In the genomic region with DNA sequence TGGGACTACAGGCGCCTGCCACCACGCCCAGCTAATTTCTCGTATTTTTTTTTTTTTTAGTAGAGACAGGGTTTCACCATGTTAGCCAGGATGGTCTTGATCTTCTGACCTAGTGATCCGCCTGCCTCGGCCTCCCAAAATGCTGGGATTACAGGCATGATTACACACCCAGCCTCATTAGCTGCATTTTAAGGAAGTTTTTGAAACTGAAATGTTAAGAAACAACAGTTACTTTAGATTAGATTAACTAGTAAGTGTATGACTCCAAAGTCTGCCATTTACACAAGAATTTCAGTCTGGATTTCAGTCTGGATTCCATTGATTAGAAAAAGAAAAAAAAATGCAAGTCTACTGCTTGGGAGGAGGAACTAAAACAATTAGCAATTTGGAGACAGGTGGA, we compare ENCODE assay signal across 17 cellular contexts. TPM values are rescaled to one million over a fixed set of nuclear protein-coding genes. Genes with fewer than 3 reads are reported as not detected.
A peak's percentile ranks its signal among the peaks of the same experiment; 100 is the strongest.
DNase-seq lines count a peak whose midpoint lies in the region; ATAC-seq, FAIRE-seq and TF ChIP-seq lines count a peak whose summit lies in the region.
"Had no signal": no experiment of that assay in that cellular context is flagged by ENCODE, and none has a peak within 500 bp of the region (broad histone marks: within the 10 kb centered on the region; RNA-seq: fewer than 3 reads in every experiment).

No MANE protein-coding gene starts in this region.

- no peak overlapping the region for H3K4me3 ChIP-seq in astrocyte (ENCODE audit: insufficient read depth, low read depth, low read length)
- H3K4me3 ChIP-seq in trophoblast cell (ENCODE audit: low read depth, low read length), result no peak overlapping the region
- H3K4me3 ChIP-seq: HAP-1 had no signal

- H3K36me3 Mint-ChIP-seq in activated naive CD8-positive, alpha-beta T cell treated with anti-CD3 and anti-CD28 coated beads, Interleukin-2, amount 50 U/mL, for 24 hours (ENCODE audit: low read depth), result peaks cover 24% of the 10 kb centered on the region
- peaks cover 15% of the 10 kb centered on the region for H3K36me3 Mint-ChIP-seq in activated naive CD8-positive, alpha-beta T cell treated with anti-CD3 and anti-CD28 coated beads for 36 hours
- H3K36me3 Mint-ChIP-seq in astrocyte (ENCODE audit: low read depth, unreplicated experiment), result peaks cover 8% of the 10 kb centered on the region

- no peak overlapping the region for H4K12ac ChIP-seq in trophoblast cell (ENCODE audit: low read depth, low read length)

- H3K9me3 ChIP-seq in astrocyte (ENCODE audit: insufficient read depth, low read depth, low read length) (no peaks in the 10 kb centered on the region), trophoblast cell (ENCODE audit: insufficient read depth, low read depth, low read length) (no peaks in the 10 kb centered on the region)
- H3K9me3 ChIP-seq: HAP-1 had no signal

- H3K18ac ChIP-seq in trophoblast cell (ENCODE audit: low read length), result no peak overlapping the region

- no peak for ATAC-seq in activated naive CD8-positive, alpha-beta T cell treated with anti-CD3 and anti-CD28 coated beads, Interleukin-2, amount 50 U/mL, for 24 hours
- no peak for ATAC-seq in GM21390 (IDR thresholded peaks at IDR 0.05; ENCODE audit: unreplicated experiment)

- DNase-seq in activated naive CD8-positive, alpha-beta T cell treated with anti-CD3 and anti-CD28 coated beads, Interleukin-2, amount 50 U/mL, for 24 hours, result no peak
- DNase-seq in activated naive CD8-positive, alpha-beta T cell treated with anti-CD3 and anti-CD28 coated beads for 36 hours, result no peak
- DNase-seq in astrocyte (ENCODE audit: low read depth) (peak; percentile 3), trophoblast cell (peak; percentile 51 to 88), DMS153 (lab: John Stamatoyannopoulos, UW) (no peak)
- DNase-seq: C1 segment of cervical spinal cord; Calu3; CD4-positive, alpha-beta memory T cell; COR-L47; DND-41; GOT3; HFFc6 had no signal

- no peak overlapping the region for H2AK5ac ChIP-seq in trophoblast cell (ENCODE audit: low read length)

- H3K27ac Mint-ChIP-seq in activated naive CD8-positive, alpha-beta T cell treated with anti-CD3 and anti-CD28 coated beads, Interleukin-2, amount 50 U/mL, for 24 hours, result peak overlapping the region; percentile 29
- no peak overlapping the region for H3K27ac Mint-ChIP-seq in activated naive CD8-positive, alpha-beta T cell treated with anti-CD3 and anti-CD28 coated beads for 36 hours
- no peak overlapping the region for H3K27ac Mint-ChIP-seq in astrocyte (ENCODE audit: unreplicated experiment)
- H3K27ac Mint-ChIP-seq: HFFc6 had no signal

- H3K9me3 Mint-ChIP-seq in activated naive CD8-positive, alpha-beta T cell treated with anti-CD3 and anti-CD28 coated beads, Interleukin-2, amount 50 U/mL, for 24 hours, result no peaks in the 10 kb centered on the region
- H3K9me3 Mint-ChIP-seq in activated naive CD8-positive, alpha-beta T cell treated with anti-CD3 and anti-CD28 coated beads for 36 hours, result no peaks in the 10 kb centered on the region
- no peaks in the 10 kb centered on the region for H3K9me3 Mint-ChIP-seq in astrocyte (ENCODE audit: unreplicated experiment)
- H3K9me3 Mint-ChIP-seq: CD4-positive, alpha-beta memory T cell; HFFc6 had no signal

- no peak overlapping the region for H3K4me3 Mint-ChIP-seq in activated naive CD8-positive, alpha-beta T cell treated with anti-CD3 and anti-CD28 coated beads, Interleukin-2, amount 50 U/mL, for 24 hours
- H3K4me3 Mint-ChIP-seq in activated naive CD8-positive, alpha-beta T cell treated with anti-CD3 and anti-CD28 coated beads for 36 hours, result no peak overlapping the region
- H3K4me3 Mint-ChIP-seq in astrocyte (ENCODE audit: unreplicated experiment), result no peak overlapping the region
- H3K4me3 Mint-ChIP-seq: CD4-positive, alpha-beta memory T cell; HFFc6 had no signal

- H3K27me3 ChIP-seq in astrocyte (ENCODE audit: insufficient read depth, low read length), result no peaks in the 10 kb centered on the region
- no peaks in the 10 kb centered on the region for H3K27me3 ChIP-seq in trophoblast cell (ENCODE audit: insufficient read depth, low read length)

- no peak overlapping the region for H3K9ac ChIP-seq in astrocyte (ENCODE audit: low read length)
- no peak overlapping the region for H3K9ac ChIP-seq in trophoblast cell (ENCODE audit: low read length)

- H3K79me2 ChIP-seq in astrocyte (ENCODE audit: insufficient read depth, low read length) (peaks cover 5% of the 10 kb centered on the region), trophoblast cell (ENCODE audit: control insufficient read depth, insufficient read depth, low read length, poor library complexity) (no peaks in the 10 kb centered on the region)

- H4K91ac ChIP-seq in trophoblast cell (ENCODE audit: low read depth, low read length), result no peak overlapping the region

- H2AFZ ChIP-seq in astrocyte (ENCODE audit: low read depth, low read length), result no peak overlapping the region
- H2AFZ ChIP-seq in trophoblast cell (ENCODE audit: insufficient read depth, low read length, poor library complexity), result no peak overlapping the region

- no peak overlapping the region for H2BK120ac ChIP-seq in trophoblast cell (ENCODE audit: insufficient read depth, low read length, poor library complexity)

- no peak for FAIRE-seq in astrocyte (lab: Jason Lieb, UNC)
- FAIRE-seq: G401.6, GM12892, H54 had no signal

- H2BK5ac ChIP-seq in trophoblast cell (ENCODE audit: low read depth, low read length, poor library complexity), result no peak overlapping the region

- no peaks in the 10 kb centered on the region for H3K79me1 ChIP-seq in trophoblast cell (ENCODE audit: low read length)

- no CpG with 5 or more reads among the region's 5 CpGs for WGBS in trophoblast cell (ENCODE audit: extremely low coverage, insufficient coverage, insufficient read length)

- H3K27me3 Mint-ChIP-seq in activated naive CD8-positive, alpha-beta T cell treated with anti-CD3 and anti-CD28 coated beads, Interleukin-2, amount 50 U/mL, for 24 hours, result no peaks in the 10 kb centered on the region
- H3K27me3 Mint-ChIP-seq in activated naive CD8-positive, alpha-beta T cell treated with anti-CD3 and anti-CD28 coated beads for 36 hours, result no peaks in the 10 kb centered on the region
- H3K27me3 Mint-ChIP-seq in astrocyte (ENCODE audit: low read depth, unreplicated experiment), result no peaks in the 10 kb centered on the region
- H3K27me3 Mint-ChIP-seq: CD4-positive, alpha-beta memory T cell had no signal

- H3K4me1 ChIP-seq in astrocyte (ENCODE audit: insufficient read depth, low read length) (no peaks in the 10 kb centered on the region), trophoblast cell (ENCODE audit: control insufficient read depth in 1 of 2, insufficient read depth in 2 of 2, low read length in 2 of 2) (no peaks in the 10 kb centered on the region)
- H3K4me1 ChIP-seq: HAP-1 had no signal

- H4K8ac ChIP-seq in trophoblast cell (ENCODE audit: low read depth, low read length), result no peak overlapping the region

- H2BK12ac ChIP-seq in trophoblast cell (ENCODE audit: low read length), result no peak overlapping the region

- H3K23ac ChIP-seq in trophoblast cell (ENCODE audit: low read length), result no peak overlapping the region

- H3K4ac ChIP-seq in trophoblast cell (ENCODE audit: low read depth, low read length), result no peak overlapping the region

- peaks cover 56% of the 10 kb centered on the region for H3K36me3 ChIP-seq in astrocyte (ENCODE audit: insufficient read depth, low read length)
- peaks cover 12 to 17% of the 10 kb centered on the region in 2 experiments for H3K36me3 ChIP-seq in trophoblast cell (ENCODE audit: control insufficient read depth in 1 of 2, insufficient read depth in 2 of 2, low read length in 2 of 2)

- H3K27ac ChIP-seq in astrocyte (ENCODE audit: low read depth, low read length) (no peak overlapping the region), trophoblast cell (ENCODE audit: low read depth, low read length) (no peak overlapping the region)

- no peak overlapping the region for H3K4me2 ChIP-seq in astrocyte (ENCODE audit: low read length)
- H3K4me2 ChIP-seq in trophoblast cell (ENCODE audit: low read length), result no peak overlapping the region

- TF ChIP-seq CTCF in astrocyte (IDR thresholded peaks at IDR 0.05; ENCODE audit: insufficient read depth, low read depth, low read length), result no peak

- H3K4me1 Mint-ChIP-seq in activated naive CD8-positive, alpha-beta T cell treated with anti-CD3 and anti-CD28 coated beads, Interleukin-2, amount 50 U/mL, for 24 hours, result no peaks in the 10 kb centered on the region
- no peaks in the 10 kb centered on the region for H3K4me1 Mint-ChIP-seq in activated naive CD8-positive, alpha-beta T cell treated with anti-CD3 and anti-CD28 coated beads for 36 hours
- H3K4me1 Mint-ChIP-seq in astrocyte (ENCODE audit: low read depth, unreplicated experiment), result no peaks in the 10 kb centered on the region

- H4K20me1 ChIP-seq in astrocyte (ENCODE audit: insufficient read depth, low read length), result no peaks in the 10 kb centered on the region

- no peak overlapping the region for H3K14ac ChIP-seq in trophoblast cell (ENCODE audit: low read length)

RNA-seq across cellular contexts. Expression of a gene that starts 24.5 kb away (rescaled TPM):
- 10 to 100 TPM; 43.3 to 44.2 TPM for total RNA-seq in activated naive CD8-positive, alpha-beta T cell treated with anti-CD3 and anti-CD28 coated beads for 36 hours
- total RNA-seq in astrocyte, result 60.6 and 63.0 TPM in 2 replicates
- polyA plus RNA-seq in trophoblast cell (2013), result 29.3 and 29.5 TPM in 2 replicates

RNA-seq across cellular contexts. Expression of a gene that starts 40.4 kb away (rescaled TPM):
- total RNA-seq in activated naive CD8-positive, alpha-beta T cell treated with anti-CD3 and anti-CD28 coated beads for 36 hours, result 10 to 100 TPM; 21.0 to 23.7 TPM
- total RNA-seq in astrocyte, result 12.5 and 13.4 TPM in 2 replicates
- 6.6 and 7.2 TPM in 2 replicates for polyA plus RNA-seq in trophoblast cell (2013)

RNA-seq across cellular contexts. Expression of a gene that starts 40.6 kb away (rescaled TPM):
- 10 to 100 TPM; 34.8 to 35.8 TPM for total RNA-seq in activated naive CD8-positive, alpha-beta T cell treated with anti-CD3 and anti-CD28 coated beads for 36 hours
- total RNA-seq in astrocyte, result 39.6 and 40.9 TPM in 2 replicates
- 34.6 and 35.3 TPM in 2 replicates for polyA plus RNA-seq in trophoblast cell (2013)

Comparison
In these comparisons a context has a peak if more than half of its experiments do, and no peak if none do; other contexts are left out.
1. DNase-seq: peak in astrocyte (single experiment) and trophoblast cell (2 of 2); none in activated naive CD8-positive, alpha-beta T cell treated with anti-CD3 and anti-CD28 coated beads, Interleukin-2, amount 50 U/mL, for 24 hours (single experiment), activated naive CD8-positive, alpha-beta T cell treated with anti-CD3 and anti-CD28 coated beads for 36 hours (single experiment) and DMS153 (single experiment).